ENCODE assay signal across 4 cellular contexts in genomic region chr16:28691722-28692121, GRCh38. TPM values are rescaled to one million over a fixed set of nuclear protein-coding genes. Genes with fewer than 3 reads are reported as not detected.
"Had no signal": no experiment of that assay in that cellular context is flagged by ENCODE, and none has a peak within 500 bp of the region (broad histone marks: within the 10 kb centered on the region; RNA-seq: fewer than 3 reads in every experiment).

No MANE protein-coding gene starts in this region.

RNA-seq across cellular contexts. Expression of gene NPIPB8, which starts 53.9 kb away (rescaled TPM):
- total RNA-seq: activated CD8-positive, alpha-beta T cell treated with anti-CD3 and anti-CD28 coated beads for 36 hours; astrocyte; breast epithelium had no signal
- polyA plus RNA-seq: adipose tissue had no signal
